ENCODE assay signal across 2 cellular contexts in genomic region chr1:9651220-9651564, GRCh38.
TF ChIP-seq lines count a peak whose summit lies in the region.

No MANE protein-coding gene starts in this region.

TF ChIP-seq in HepG2, 621 proteins besides CTCF, POLR2A, EP300 and RAD21:
- no peak for TF ChIP-seq ZNF441 (CRISPR knock-in tag; IDR thresholded peaks at IDR 0.05; ENCODE audit: borderline replicate concordance)
- no peak for TF ChIP-seq PCBP1 (IDR thresholded peaks at IDR 0.05; ENCODE audit: borderline replicate concordance, low read depth, low read length)
- no peak for TF ChIP-seq ZNF503 (CRISPR knock-in tag; IDR thresholded peaks at IDR 0.05)
- no peak for TF ChIP-seq TEF (CRISPR knock-in tag; IDR thresholded peaks at IDR 0.05)
- TF ChIP-seq USF2 (IDR thresholded peaks at IDR 0.05; ENCODE audit: low read depth, low read length): no peak
- no peak for TF ChIP-seq USF2 (CRISPR knock-in tag; IDR thresholded peaks at IDR 0.05; ENCODE audit: borderline replicate concordance)
- no peak for TF ChIP-seq ZSCAN12 (CRISPR knock-in tag; IDR thresholded peaks at IDR 0.05)
- no peak for TF ChIP-seq NFYB (CRISPR knock-in tag; IDR thresholded peaks at IDR 0.05)
- TF ChIP-seq SIN3A (IDR thresholded peaks at IDR 0.05; ENCODE audit: borderline replicate concordance, low read depth, low read length): no peak
- no peak for TF ChIP-seq ZNF782 (CRISPR knock-in tag; IDR thresholded peaks at IDR 0.05; ENCODE audit: borderline replicate concordance)
- TF ChIP-seq SSRP1 (CRISPR knock-in tag; IDR thresholded peaks at IDR 0.05): no peak
- no peak for TF ChIP-seq KAT8 (CRISPR knock-in tag; IDR thresholded peaks at IDR 0.05)

TF ChIP-seq in GM12878, 131 proteins besides CTCF, POLR2A, EP300 and RAD21:
- TF ChIP-seq MLLT1 (IDR thresholded peaks at IDR 0.05): peak; percentile 44; the same call in 1 of the 2 replicates
- TF ChIP-seq PML (IDR thresholded peaks at IDR 0.05; ENCODE audit: low read length): no peak
- TF ChIP-seq RELB (IDR thresholded peaks at IDR 0.05; ENCODE audit: low read depth): peak; percentile 48; the same call in 1 of the 2 replicates
- TF ChIP-seq DPF2 (IDR thresholded peaks at IDR 0.05): no peak
- no peak for TF ChIP-seq HCFC1 (IDR thresholded peaks at IDR 0.05; ENCODE audit: low read length)
- TF ChIP-seq NFXL1 (IDR thresholded peaks at IDR 0.05; ENCODE audit: borderline replicate concordance): no peak
- TF ChIP-seq MTA2 (IDR thresholded peaks at IDR 0.05; ENCODE audit: low read depth): 0 out of 2 replicates have a peak, but pooled peaks have one; percentile 9
- peak; percentile 24 to 70; a peak in 3 of 4 replicates for TF ChIP-seq IKZF2 (IDR thresholded peaks at IDR 0.05)
- no peak for TF ChIP-seq SMC3 (IDR thresholded peaks at IDR 0.05; ENCODE audit: borderline replicate concordance, low read length)
- TF ChIP-seq RAD51 (IDR thresholded peaks at IDR 0.05): no peak
- no peak for TF ChIP-seq SREBF1 (IDR thresholded peaks at IDR 0.05; ENCODE audit: low read length)
- TF ChIP-seq ATF7 (IDR thresholded peaks at IDR 0.05; ENCODE audit: low read depth): no peak
- TF ChIP-seq BMI1 (IDR thresholded peaks at IDR 0.05; ENCODE audit: borderline replicate concordance): no peak
